24 cellular contexts compared by ENCODE assay signal in genomic region chr14:102684276-102684663, GRCh38.
DNase-seq lines count a peak whose midpoint lies in the region; ATAC-seq, FAIRE-seq and TF ChIP-seq lines count a peak whose summit lies in the region.
"Had no signal": no experiment of that assay in that cellular context is flagged by ENCODE, and none has a peak within 500 bp of the region (broad histone marks: within the 10 kb centered on the region; RNA-seq: fewer than 3 reads in every experiment).

No MANE protein-coding gene starts in this region.

- H3K27ac ChIP-seq in GM23338 (ENCODE audit: low read depth) (no peak overlapping the region), body of pancreas (peak overlapping the region in 3 of 4 donors; percentile 16 to 62 (median 55)), HepG2 (ENCODE audit: extremely low read length, insufficient read depth, low read length) (peak overlapping the region; percentile 91), small intestine (ENCODE audit: low read depth in 1 of 2, low read length in 1 of 2) (peak overlapping the region; percentile 60 to 63)
- H3K27ac ChIP-seq: gastrocnemius medialis, GM23248, tibial artery had no signal

- no peaks in the 10 kb centered on the region for H3K9me2 ChIP-seq in GM23338 (ENCODE audit: insufficient read depth)

- no peak overlapping the region for H3K27ac Mint-ChIP-seq in GM23338
- H3K27ac Mint-ChIP-seq: activated CD4-positive, alpha-beta memory T cell treated with anti-CD3 and anti-CD28 coated beads, Interleukin-2, amount 10 ng/mL, durations not matched to agents 7 days and 5 days; activated T-helper 1 cell treated with anti-CD3 and anti-CD28 coated beads, Interleukin-12 subunit alpha, Interleukin-12 subunit beta, Interleukin-2, Interleukin-4 antibody, amounts not matched to agents 30 ng/mL and 10 ng/mL and 1 ng/mL, durations not matched to agents 14 hours and 24 hours and 36 hours had no signal

- no peak overlapping the region for H3K4me3 Mint-ChIP-seq in GM23338
- H3K4me3 Mint-ChIP-seq: activated CD4-positive, alpha-beta memory T cell treated with anti-CD3 and anti-CD28 coated beads, Interleukin-2, amount 10 ng/mL, durations not matched to agents 7 days and 5 days; activated T-helper 1 cell treated with anti-CD3 and anti-CD28 coated beads, Interleukin-12 subunit alpha, Interleukin-12 subunit beta, Interleukin-2, Interleukin-4 antibody, amounts not matched to agents 30 ng/mL and 10 ng/mL and 1 ng/mL, durations not matched to agents 14 hours and 24 hours and 36 hours had no signal

- TF ChIP-seq POLR2A in body of pancreas (IDR thresholded peaks at IDR 0.05) (no peak), HepG2 (IDR thresholded peaks at IDR 0.05; ENCODE audit: insufficient read depth in 1 of 2, low read depth in 2 of 2, low read length in 2 of 2) (no peak), GM18505 (IDR thresholded peaks at IDR 0.05; ENCODE audit: borderline replicate concordance, extremely low read depth, insufficient read depth, insufficient read length) (no peak)

- peaks cover 2% of the 10 kb centered on the region for H3K27me3 Mint-ChIP-seq in GM23338 (ENCODE audit: insufficient read depth, low read depth, poor library complexity)
- H3K27me3 Mint-ChIP-seq: activated CD4-positive, alpha-beta memory T cell treated with anti-CD3 and anti-CD28 coated beads, Interleukin-2, amount 10 ng/mL, durations not matched to agents 7 days and 5 days had no signal

- DNase-seq in GM23338 (ENCODE audit: low spot score) (no peak), body of pancreas (no peak), HepG2 (ENCODE audit: low spot score) (peak; percentile 67), small intestine (peak; percentile 50), NCI-H345 (lab: John Stamatoyannopoulos, UW) (no peak), DMS 273 (lab: John Stamatoyannopoulos, UW; ENCODE audit: unreplicated experiment) (no peak)
- DNase-seq: activated CD4-positive, alpha-beta memory T cell treated with anti-CD3 and anti-CD28 coated beads, Interleukin-2, amount 10 ng/mL, durations not matched to agents 7 days and 5 days; activated CD8-positive, alpha-beta memory T cell treated with anti-CD3 and anti-CD28 coated beads, Interleukin-2, amount 50 U/mL, for 4 hours; activated naive CD4-positive, alpha-beta T cell treated with Interleukin-2 at 50 U/mL for 16 hours; central memory CD4-positive, alpha-beta T cell; DMS79; gastrocnemius medialis; GM23248; left cardiac atrium; NCI-H1417 treated with DMSO at 0.1 percent for 48 hours; NCI-H2081; NCI-H2227 treated with DMSO at 0.1 percent for 48 hours; PC-3; SHP77; stimulated activated CD4-positive, alpha-beta T cell treated with anti-CD3 and anti-CD28 coated beads, Interleukin-2, amount 100 ng/mL, for 48 hours; tibial artery had no signal

- peaks cover 28% of the 10 kb centered on the region; the same call in 1 of the 2 replicates for H3K4me1 ChIP-seq in GM23338 (ENCODE audit: insufficient read depth)
- peaks cover 15% of the 10 kb centered on the region for H3K4me1 ChIP-seq in body of pancreas
- peaks cover 57% of the 10 kb centered on the region for H3K4me1 ChIP-seq in HepG2 (ENCODE audit: insufficient read depth, low read length)
- no peaks in the 10 kb centered on the region for H3K4me1 ChIP-seq in small intestine (ENCODE audit: control insufficient read depth in 2 of 2, insufficient read depth in 1 of 2, low read depth in 1 of 2, low read length in 1 of 2)
- H3K4me1 ChIP-seq: gastrocnemius medialis, tibial artery had no signal

- ATAC-seq in GM23338 = no peak
- ATAC-seq in body of pancreas = no peak
- ATAC-seq in HepG2 = peak; percentile 58
- ATAC-seq in GM18505 (IDR thresholded peaks at IDR 0.05; ENCODE audit: unreplicated experiment) = no peak
- no peak for ATAC-seq in GM21526 (IDR thresholded peaks at IDR 0.05; ENCODE audit: low FRiP score, unreplicated experiment)
- ATAC-seq: gastrocnemius medialis, PC-3 had no signal

- peaks cover 1% of the 10 kb centered on the region; the same call in 2 of the 3 replicates for H3K9me3 Mint-ChIP-seq in GM23338
- H3K9me3 Mint-ChIP-seq: activated CD4-positive, alpha-beta memory T cell treated with anti-CD3 and anti-CD28 coated beads, Interleukin-2, amount 10 ng/mL, durations not matched to agents 7 days and 5 days; activated T-helper 1 cell treated with anti-CD3 and anti-CD28 coated beads, Interleukin-12 subunit alpha, Interleukin-12 subunit beta, Interleukin-2, Interleukin-4 antibody, amounts not matched to agents 30 ng/mL and 10 ng/mL and 1 ng/mL, durations not matched to agents 14 hours and 24 hours and 36 hours had no signal

- H2AFZ ChIP-seq in GM23338 = no peak overlapping the region
- H2AFZ ChIP-seq in HepG2 (ENCODE audit: low read length) = no peak overlapping the region
- H2AFZ ChIP-seq: GM23248 had no signal

- peak overlapping the region; percentile 67 for H3K9ac ChIP-seq in HepG2 (ENCODE audit: insufficient read depth, low read depth, low read length)
- H3K9ac ChIP-seq: GM23248 had no signal

- BruUV-seq in HepG2 (replicated peaks; lab: Mats Ljungman, UMichigan) = no TSS peak

- H3K36me3 ChIP-seq in GM23338 (ENCODE audit: insufficient read depth) (no peaks in the 10 kb centered on the region), body of pancreas (replicated peaks in 1 of 2; ENCODE audit: insufficient read depth in 1 of 2, low read depth in 2 of 2) (no peaks in the 10 kb centered on the region), HepG2 (replicated peaks in 1 of 2; ENCODE audit: control insufficient read depth in 1 of 2, insufficient read depth in 2 of 2, low read length in 2 of 2) (no peaks in the 10 kb centered on the region; a peak in 3 of 5 replicates), small intestine (ENCODE audit: control insufficient read depth in 2 of 2, insufficient read depth in 2 of 2, low read length in 2 of 2) (no peaks in the 10 kb centered on the region)

- peaks cover 29% of the 10 kb centered on the region for H3K4me1 Mint-ChIP-seq in GM23338
- H3K4me1 Mint-ChIP-seq: activated CD4-positive, alpha-beta memory T cell treated with anti-CD3 and anti-CD28 coated beads, Interleukin-2, amount 10 ng/mL, durations not matched to agents 7 days and 5 days had no signal

- WGBS in body of pancreas, 2 donors = 22% methylated on average over 6 of the region's 6 CpGs
- WGBS in HepG2 (ENCODE audit: low lambda C conversion rate) = 0% methylated on average over 6 of the region's 6 CpGs
- WGBS in small intestine, 3 donors = 14 to 67% (median 42%) methylated on average over 6 of the region's 6 CpGs

- no peak for TF ChIP-seq CTCF in GM23338 (conservative IDR thresholded peaks at IDR 0.05; ENCODE audit: low read depth in 2 of 2)
- no peak for TF ChIP-seq CTCF in body of pancreas (IDR thresholded peaks at IDR 0.05)
- TF ChIP-seq CTCF in HepG2 (CRISPR knock-in tag; IDR thresholded peaks at IDR 0.05) = no peak

- H4K20me1 ChIP-seq in GM23338 (replicated peaks; ENCODE audit: insufficient read depth) = peaks cover 8% of the 10 kb centered on the region; the same call in 1 of the 2 replicates
- H4K20me1 ChIP-seq in HepG2 (ENCODE audit: insufficient read depth, low read length) = no peaks in the 10 kb centered on the region

- peaks cover 77% of the 10 kb centered on the region for H3K79me2 ChIP-seq in GM23338 (replicated peaks; ENCODE audit: insufficient read depth)
- H3K79me2 ChIP-seq in HepG2 (ENCODE audit: insufficient read depth, low read length) = peaks cover 60% of the 10 kb centered on the region

- peak in 1 of 2 experiments; percentile 43; a peak in 1 of 4 replicates for TF ChIP-seq EP300 in HepG2 (IDR thresholded peaks at IDR 0.05; ENCODE audit: low read depth in 2 of 2, low read length in 2 of 2)
- TF ChIP-seq EP300 in HepG2 (CRISPR knock-in tag; IDR thresholded peaks at IDR 0.05; ENCODE audit: borderline replicate concordance) = no peak

- H3K9me3 ChIP-seq in body of pancreas (peaks cover 0 to 4% (median 0%) of the 10 kb centered on the region in 3 donors), HepG2 (ENCODE audit: low read length) (no peaks in the 10 kb centered on the region), small intestine (ENCODE audit: control insufficient read depth, low read depth) (no peaks in the 10 kb centered on the region)
- H3K9me3 ChIP-seq: gastrocnemius medialis, tibial artery had no signal

- peaks cover 9% of the 10 kb centered on the region; the same call in 2 of the 3 replicates for H3K36me3 Mint-ChIP-seq in GM23338 (ENCODE audit: low read depth)

- in situ Hi-C loops in HepG2 (cut with HindIII; ENCODE audit: extremely low pct_ligation_motif_present, low pct_unique_long_range_greater_than_20kb) = no loop called here

- intact Hi-C loops in body of pancreas (cut with DNase I) = no loop called here
- intact Hi-C loops in HepG2 (cut with micrococcal nuclease; ENCODE audit: unreplicated experiment) = loop anchor here (5.0 kb wide), 2 partner anchors 92 to 162 kb away; partner anchors contain the start of gene RCOR1

- FAIRE-seq in HepG2 (lab: Jason Lieb, UNC) = peak; percentile 15
- FAIRE-seq in small intestine (lab: Jason Lieb, UNC) = peak; percentile 15

- CTCF ChIA-PET in HepG2 (lab: Yijun Ruan, JAX; ENCODE audit: low intra/inter-chr PET ratio, low total read pairs) = interaction anchor here (0.9 kb wide), 1 partner anchor 90 kb away, joined by 3 read pairs; no protein-coding TSS in a partner anchor

- no peaks in the 10 kb centered on the region for H3F3A ChIP-seq in GM23338 (replicated peaks; ENCODE audit: low read depth)

- POLR2A ChIA-PET in HepG2 (lab: Yijun Ruan, JAX) = interaction anchor here (0.5 to 1.6 kb wide), 5 partner anchors 93 to 414 kb away, joined by 3 to 6 read pairs (median 4); no protein-coding TSS in a partner anchor

- no peak for TF ChIP-seq RAD21 in HepG2 (CRISPR knock-in tag; IDR thresholded peaks at IDR 0.05)

- H3K27me3 ChIP-seq in GM23338 (ENCODE audit: insufficient read depth) = no peaks in the 10 kb centered on the region
- H3K27me3 ChIP-seq in body of pancreas = no peaks in the 10 kb centered on the region
- H3K27me3 ChIP-seq in HepG2 (ENCODE audit: control insufficient read depth in 1 of 2, insufficient read depth in 2 of 2, low read length in 2 of 2) = no peaks in the 10 kb centered on the region
- no peaks in the 10 kb centered on the region for H3K27me3 ChIP-seq in small intestine (ENCODE audit: control insufficient read depth in 2 of 2, insufficient read depth in 2 of 2, low read length in 2 of 2)
- H3K27me3 ChIP-seq: gastrocnemius medialis, tibial artery had no signal

- H3K4me2 ChIP-seq in GM23338 (peak overlapping the region; percentile 40; the same call in 1 of the 2 replicates), HepG2 (ENCODE audit: low read depth, low read length) (peak overlapping the region; percentile 81)

- no peak overlapping the region for H3K4me3 ChIP-seq in GM23338
- no peak overlapping the region for H3K4me3 ChIP-seq in body of pancreas
- H3K4me3 ChIP-seq in HepG2 (replicated peaks in 1 of 3; ENCODE audit: insufficient read depth in 1 of 3, low read depth in 2 of 3, low read length in 3 of 3) = peak overlapping the region; percentile 55 to 71 (median 60)
- no peak overlapping the region for H3K4me3 ChIP-seq in small intestine (ENCODE audit: low read depth in 1 of 2, low read length in 2 of 2)
- H3K4me3 ChIP-seq: gastrocnemius medialis, GM23248, tibial artery had no signal

TF ChIP-seq in GM23338, 12 proteins besides CTCF, POLR2A, EP300 and RAD21 (continues in another document):
- no peak for TF ChIP-seq EZH2 (IDR thresholded peaks at IDR 0.05; ENCODE audit: low read depth, unreplicated experiment)
- no peak for TF ChIP-seq EZH2phosphoT487 (IDR thresholded peaks at IDR 0.05; ENCODE audit: unreplicated experiment)

TF ChIP-seq in HepG2, 621 proteins besides CTCF, POLR2A, EP300 and RAD21 (continues in another document):
- no peak for TF ChIP-seq ZNF230 (CRISPR knock-in tag; IDR thresholded peaks at IDR 0.05)

Comparison
In these comparisons a context has a peak if more than half of its experiments do, and no peak if none do; other contexts are left out.
1. DNase-seq: peak in HepG2 (single experiment) and small intestine (single experiment); none in GM23338 (single experiment), body of pancreas (0 of 4), NCI-H345 (single experiment) and DMS 273 (single experiment).
2. H3K4me3 ChIP-seq: peak in HepG2 (3 of 3); none in GM23338 (single experiment), body of pancreas (0 of 2) and small intestine (0 of 2).